In genomic region chrX:39855748-39856129, GRCh38 we compare ENCODE assay signal across 7 cellular contexts.
DNase-seq lines count a peak whose midpoint lies in the region; ATAC-seq and TF ChIP-seq lines count a peak whose summit lies in the region.

No MANE protein-coding gene starts in this region.

- no peak for TF ChIP-seq CTCF in progenitor cell of endocrine pancreas (IDR thresholded peaks at IDR 0.05; ENCODE audit: unreplicated experiment)

- peak; percentile 33 for ATAC-seq in GM18870 (IDR thresholded peaks at IDR 0.05; ENCODE audit: unreplicated experiment)
- ATAC-seq in HG03045 (IDR thresholded peaks at IDR 0.05; ENCODE audit: unreplicated experiment): peak; percentile 42
- peak; percentile 69 for ATAC-seq in esophagus mucosa

- H3K27me3 Mint-ChIP-seq in progenitor cell of endocrine pancreas: peaks cover 5% of the 10 kb centered on the region

- no peak overlapping the region for H3K27ac Mint-ChIP-seq in progenitor cell of endocrine pancreas

- peaks cover 4% of the 10 kb centered on the region for H3K4me1 Mint-ChIP-seq in progenitor cell of endocrine pancreas (ENCODE audit: low read depth)

- DNase-seq in NCI-H2107 treated with DMSO at 0.1 percent for 48 hours (lab: John Stamatoyannopoulos, UW; ENCODE audit: unreplicated experiment): peak; percentile 65
- DNase-seq in activated CD4-positive, alpha-beta T cell treated with anti-CD3 and anti-CD28 coated beads, Interleukin-2, amount 50 U/mL, for 48 hours: peak; percentile 79 to 85
- peak; percentile 53 to 63 (median 55) for DNase-seq in stimulated activated CD4-positive, alpha-beta T cell treated with anti-CD3 and anti-CD28 coated beads, TNF-alpha, amount 100 ng/mL, for 1 hour (ENCODE audit: low read depth in 3 of 3, low spot score in 1 of 3)
- no peak for DNase-seq in progenitor cell of endocrine pancreas (ENCODE audit: low spot score, unreplicated experiment)

- no peak overlapping the region for H3K4me3 Mint-ChIP-seq in progenitor cell of endocrine pancreas (ENCODE audit: low read depth)

- H3K36me3 Mint-ChIP-seq in progenitor cell of endocrine pancreas (ENCODE audit: insufficient read depth): no peaks in the 10 kb centered on the region

- H3K9me3 Mint-ChIP-seq in progenitor cell of endocrine pancreas (ENCODE audit: low read depth): peaks cover 7% of the 10 kb centered on the region
